16 cellular contexts compared by ENCODE assay signal in the genomic region with DNA sequence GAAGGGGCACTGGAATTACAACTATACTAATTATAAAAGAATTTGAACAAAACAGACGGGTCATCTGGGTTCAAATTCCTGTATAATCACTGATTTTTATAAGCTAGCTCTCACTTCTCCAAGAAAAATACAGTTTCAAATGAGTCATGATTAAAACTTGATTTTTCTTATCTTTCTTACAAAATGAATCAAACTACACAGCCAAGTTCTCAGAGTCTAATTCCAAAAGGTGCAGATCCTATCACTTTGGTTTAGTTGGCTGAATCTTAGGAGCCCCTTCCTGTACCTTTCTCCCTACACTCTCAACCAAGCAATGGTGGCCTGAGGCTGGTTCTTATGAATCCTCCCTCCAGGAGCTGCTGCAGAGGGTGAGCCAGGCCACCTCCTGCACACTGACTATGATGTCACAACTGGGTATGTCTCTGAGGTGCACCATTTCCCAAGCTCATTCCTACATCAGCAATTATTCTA. TPM values are rescaled to one million over a fixed set of nuclear protein-coding genes. Genes with fewer than 3 reads are reported as not detected.
DNase-seq lines count a peak whose midpoint lies in the region; ATAC-seq and TF ChIP-seq lines count a peak whose summit lies in the region.
"Had no signal": no experiment of that assay in that cellular context is flagged by ENCODE, and none has a peak within 500 bp of the region (broad histone marks: within the 10 kb centered on the region; RNA-seq: fewer than 3 reads in every experiment).

No MANE protein-coding gene starts in this region.

- H3K4me1 Mint-ChIP-seq in MCF 10A (ENCODE audit: insufficient read depth, unreplicated experiment), result peaks cover 30% of the 10 kb centered on the region
- H3K4me1 Mint-ChIP-seq: CD8-positive, alpha-beta memory T cell; T-helper 17 cell had no signal

- 0 to 5% methylated on average over 1 of the region's 1 CpG for WGBS in aorta, 2 donors
- WGBS in suprapubic skin, result 85% methylated on average over 1 of the region's 1 CpG

- H3K9me3 ChIP-seq in breast epithelium, result no peaks in the 10 kb centered on the region
- H3K9me3 ChIP-seq in aorta (ENCODE audit: control insufficient read depth, low read length), result no peaks in the 10 kb centered on the region
- H3K9me3 ChIP-seq in suprapubic skin, result no peaks in the 10 kb centered on the region

- no peaks in the 10 kb centered on the region for H3K27me3 ChIP-seq in breast epithelium
- H3K27me3 ChIP-seq in foreskin keratinocyte, result no peaks in the 10 kb centered on the region
- H3K27me3 ChIP-seq in aorta (ENCODE audit: control insufficient read depth in 1 of 2, insufficient read depth in 2 of 2, low read length in 1 of 2), result no peaks in the 10 kb centered on the region
- no peaks in the 10 kb centered on the region for H3K27me3 ChIP-seq in suprapubic skin

- TF ChIP-seq EP300 in suprapubic skin (IDR thresholded peaks at IDR 0.05), result no peak

- TF ChIP-seq POLR2A in breast epithelium (IDR thresholded peaks at IDR 0.05) (no peak), suprapubic skin (IDR thresholded peaks at IDR 0.05) (no peak)

- TF ChIP-seq CTCF in MCF 10A (IDR thresholded peaks at IDR 0.05; ENCODE audit: unreplicated experiment), result no peak
- no peak for TF ChIP-seq CTCF in breast epithelium (IDR thresholded peaks at IDR 0.05)
- no peak for TF ChIP-seq CTCF in foreskin keratinocyte (conservative IDR thresholded peaks at IDR 0.05)
- no peak for TF ChIP-seq CTCF in suprapubic skin (IDR thresholded peaks at IDR 0.05)

- peaks cover 6% of the 10 kb centered on the region for H3K36me3 Mint-ChIP-seq in MCF 10A (ENCODE audit: insufficient read depth, unreplicated experiment)
- H3K36me3 Mint-ChIP-seq: brain; CD8-positive, alpha-beta memory T cell had no signal

- no peaks in the 10 kb centered on the region for H3K4me1 ChIP-seq in breast epithelium
- H3K4me1 ChIP-seq in foreskin keratinocyte, result no peaks in the 10 kb centered on the region
- H3K4me1 ChIP-seq in aorta (ENCODE audit: control insufficient read depth in 1 of 2, insufficient read depth in 2 of 2, low read length in 2 of 2), result peaks cover 0 to 3% of the 10 kb centered on the region in 2 donors
- no peaks in the 10 kb centered on the region for H3K4me1 ChIP-seq in suprapubic skin

- H3K4me3 ChIP-seq in breast epithelium (no peak overlapping the region), aorta (ENCODE audit: low read length in 2 of 2) (no peak overlapping the region), suprapubic skin (no peak overlapping the region)

- no peaks in the 10 kb centered on the region for H3K27me3 Mint-ChIP-seq in MCF 10A (ENCODE audit: insufficient read depth, unreplicated experiment)
- H3K27me3 Mint-ChIP-seq: CD8-positive, alpha-beta memory T cell; T-helper 17 cell had no signal

- no peaks in the 10 kb centered on the region for H3K36me3 ChIP-seq in breast epithelium
- H3K36me3 ChIP-seq in aorta (ENCODE audit: control insufficient read depth in 1 of 2, insufficient read depth in 2 of 2, low read length in 1 of 2), result no peaks in the 10 kb centered on the region
- H3K36me3 ChIP-seq in suprapubic skin, result no peaks in the 10 kb centered on the region

- CTCF ChIA-PET in MCF 10A (lab: Yijun Ruan, JAX), result interaction anchor here (1.0 kb wide), 1 partner anchor 16 kb away, joined by 3 read pairs; no protein-coding TSS in a partner anchor

- H3K9me3 Mint-ChIP-seq in MCF 10A (ENCODE audit: unreplicated experiment), result no peaks in the 10 kb centered on the region

- DNase-seq in MCF 10A (ENCODE audit: unreplicated experiment) (peak; percentile 6), breast epithelium (ENCODE audit: low spot score in 2 of 2) (no peak), amniotic epithelial cell (ENCODE audit: low read depth) (peak; percentile 84), foreskin keratinocyte (peak in 1 of 2 donors; percentile 41), aorta (no peak), SIG-M5 treated with dmso at 0.1 percent for 504 hours (lab: John Stamatoyannopoulos, UW; ENCODE audit: unreplicated experiment) (no peak), suprapubic skin (ENCODE audit: low spot score in 2 of 2) (no peak)
- DNase-seq: CD8-positive, alpha-beta memory T cell; GDM1; NCI-H2081; NCI-H774; nucleus accumbens; T-helper 17 cell had no signal

- peak overlapping the region; percentile 66 for H3K27ac Mint-ChIP-seq in MCF 10A (ENCODE audit: low read depth, unreplicated experiment)
- H3K27ac Mint-ChIP-seq: brain; CD8-positive, alpha-beta memory T cell; T-helper 17 cell had no signal

- no peak overlapping the region for H3K4me3 Mint-ChIP-seq in MCF 10A (ENCODE audit: unreplicated experiment)
- H3K4me3 Mint-ChIP-seq: brain; CD8-positive, alpha-beta memory T cell; T-helper 17 cell had no signal

- POLR2A ChIA-PET in MCF 10A (lab: Yijun Ruan, JAX), result no interaction called here

- no peak overlapping the region for H3K27ac ChIP-seq in breast epithelium
- H3K27ac ChIP-seq in foreskin keratinocyte, result no peak overlapping the region
- no peak overlapping the region for H3K27ac ChIP-seq in aorta (ENCODE audit: low read depth in 1 of 2, low read length in 2 of 2)
- no peak overlapping the region for H3K27ac ChIP-seq in suprapubic skin
- H3K27ac ChIP-seq: 22Rv1 had no signal

- ATAC-seq in foreskin keratinocyte (peak; percentile 68), aorta (ENCODE audit: low FRiP score) (peak; percentile 50), HG03159 (IDR thresholded peaks at IDR 0.05; ENCODE audit: unreplicated experiment) (no peak)
- ATAC-seq: T-helper 17 cell had no signal

- BruUV-seq in MCF 10A (replicated peaks; lab: Mats Ljungman, UMichigan), result no TSS peak

- intact Hi-C loops in MCF 10A (cut with micrococcal nuclease), result no loop called here
- intact Hi-C loops in breast epithelium (cut with DNase I; ENCODE audit: low total_unique reads), result no loop called here
- intact Hi-C loops in aorta (cut with DNase I), result loop anchor here in 1 of 2 donors (5.0 kb wide), 1 partner anchor 48 kb away; no protein-coding TSS in a partner anchor

RNA-seq across cellular contexts. Expression of gene BMP4, which starts 43.8 kb away (rescaled TPM):
- total RNA-seq in MCF 10A (2022) (0.28 and 0.54 TPM in 2 replicates), breast epithelium (10 to 100 TPM; 17.0 to 51.8 (median 17.7) TPM), foreskin keratinocyte (8.6 and 13.7 TPM in 2 replicates), aorta (10 to 100 TPM in 1 of 2 donors, 1 to 10 TPM in 1; 7.8 to 28.5 TPM), suprapubic skin (10 to 100 TPM in 3 of 4 donors, 1 to 10 TPM in 1; 9.9 to 23.7 (median 15.4) TPM)
- polyA plus RNA-seq in foreskin keratinocyte (9.7 and 13.4 TPM in 2 replicates), aorta (10 to 100 TPM in 1 of 2 donors, 1 to 10 TPM in 1; 9.1 to 16.6 TPM)
- total RNA-seq: T-helper 17 cell had no signal
- polyA plus RNA-seq: CD8-positive, alpha-beta memory T cell had no signal

Comparison
In these comparisons a context has a peak if more than half of its experiments do, and no peak if none do; other contexts are left out.
1. DNase-seq: peak in MCF 10A (single experiment) and amniotic epithelial cell (single experiment); none in breast epithelium (0 of 2), aorta (0 of 2), SIG-M5 treated with dmso at 0.1 percent for 504 hours (single experiment) and suprapubic skin (0 of 2).